In the genomic region with DNA sequence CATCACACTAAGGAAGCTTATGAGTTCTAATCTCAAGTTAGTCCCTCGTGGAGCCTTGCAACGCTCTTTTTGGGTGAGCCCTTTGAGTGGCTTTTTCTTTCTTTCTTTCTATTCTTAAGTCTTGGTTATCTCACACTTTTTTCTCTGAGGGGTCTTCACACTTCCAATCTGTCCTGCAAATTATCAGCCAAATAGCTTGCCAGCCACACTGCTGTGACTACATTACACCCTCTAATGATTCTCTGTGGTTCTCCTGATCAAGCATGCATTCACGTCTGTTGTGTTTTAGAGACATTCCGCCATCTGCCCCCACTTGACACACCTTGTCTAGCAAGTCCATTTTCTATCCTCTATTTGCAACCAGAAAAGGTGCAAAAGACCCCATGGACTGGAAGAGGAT, we compare ENCODE assay signal across 23 cellular contexts.
"Had no signal": no experiment of that assay in that cellular context is flagged by ENCODE, and none has a peak within 500 bp of the region (broad histone marks: within the 10 kb centered on the region; RNA-seq: fewer than 3 reads in every experiment).

No MANE protein-coding gene starts in this region.

- H3K4me3 ChIP-seq: ascending aorta, coronary artery, dorsolateral prefrontal cortex, heart right ventricle, right lobe of liver, testis, uterus had no signal

- H3K9me3 ChIP-seq: ascending aorta, heart right ventricle, neutrophil, right lobe of liver, testis, uterus had no signal

- H3K27me3 ChIP-seq: ascending aorta, brain microvascular endothelial cell, heart right ventricle, neutrophil, right lobe of liver, testis, uterus had no signal

- H3K4me1 ChIP-seq: ascending aorta, right lobe of liver, testis, uterus had no signal

- H3K27ac ChIP-seq: ascending aorta, brain microvascular endothelial cell, coronary artery, dorsolateral prefrontal cortex, heart right ventricle, neutrophil, right lobe of liver, testis, uterus, VCaP had no signal

- DNase-seq: activated CD4-positive, alpha-beta T cell treated with anti-CD3 and anti-CD28 coated beads for 4 hours; activated CD4-positive, alpha-beta T cell treated with anti-CD3 and anti-CD28 coated beads, Interleukin-2, amount 50 U/mL, for 4 hours; activated effector memory CD4-positive, alpha-beta T cell treated with anti-CD3 and anti-CD28 coated beads, Interleukin-2, amount 50 U/mL, for 16 hours; activated naive CD4-positive, alpha-beta T cell treated with anti-CD3 and anti-CD28 coated beads for 36 hours; activated naive CD8-positive, alpha-beta T cell treated with anti-CD3 and anti-CD28 coated beads for 36 hours; brain microvascular endothelial cell; dorsolateral prefrontal cortex; effector memory CD4-positive, alpha-beta T cell; heart right ventricle; left cardiac atrium; left ventricle myocardium superior; right lobe of liver; stimulated activated CD4-positive, alpha-beta T cell treated with anti-CD3 and anti-CD28 coated beads, Interleukin-12 subunit alpha, Interleukin-12 subunit beta, amount 100 ng/mL, for 4 hours; stimulated activated CD4-positive, alpha-beta T cell treated with anti-CD3 and anti-CD28 coated beads, Interleukin-4, amount 100 ng/mL, for 1 hour; stimulated activated naive CD8-positive, alpha-beta T cell treated with anti-CD3 and anti-CD28 coated beads, Interleukin-15, Interleukin-2, amounts not matched to agents 100 U/mL and 50 U/mL, for 24 hours; testis; uterus had no signal

- H3K36me3 ChIP-seq: ascending aorta, brain microvascular endothelial cell, heart right ventricle, neutrophil, right lobe of liver, uterus had no signal

- FAIRE-seq: keratinocyte, TTC549 had no signal
